ENCODE assay signal across 19 cellular contexts in the genomic region with DNA sequence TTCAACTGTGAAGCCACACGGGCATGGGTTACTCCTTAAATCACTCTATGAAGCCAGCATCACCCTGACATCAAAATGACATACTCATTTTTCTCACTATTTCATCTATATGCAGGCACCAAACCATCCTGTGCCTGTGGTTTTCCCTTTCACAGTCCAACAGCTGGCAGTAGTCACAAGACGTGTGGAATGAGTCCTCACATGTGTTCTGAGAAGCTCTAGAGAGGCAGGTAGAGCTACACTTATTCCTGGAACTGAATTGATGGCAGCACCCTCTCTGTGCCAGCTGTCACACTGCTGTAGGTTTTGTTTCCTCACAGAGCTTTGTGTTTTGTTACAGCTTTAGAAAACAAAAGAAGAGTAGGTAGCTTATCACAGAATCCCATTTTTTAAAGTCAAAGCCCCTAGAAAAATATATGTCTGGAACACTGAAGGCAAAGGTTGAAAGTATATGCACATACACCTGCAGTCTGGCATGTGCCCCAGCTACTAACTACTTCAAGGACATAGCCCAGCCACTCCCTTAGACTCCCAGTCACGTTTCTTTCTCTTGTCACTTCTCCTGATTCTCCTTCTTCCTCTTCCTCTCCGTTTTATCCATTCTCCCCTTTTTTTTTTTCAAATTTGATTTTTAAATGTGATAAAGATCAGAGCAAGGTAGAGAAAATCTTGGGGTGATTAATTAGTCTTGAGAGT.
DNase-seq lines count a peak whose midpoint lies in the region; ATAC-seq and TF ChIP-seq lines count a peak whose summit lies in the region.
"Had no signal": no experiment of that assay in that cellular context is flagged by ENCODE, and none has a peak within 500 bp of the region (broad histone marks: within the 10 kb centered on the region; RNA-seq: fewer than 3 reads in every experiment).

No MANE protein-coding gene starts in this region.

- H3K4me1 Mint-ChIP-seq in activated naive CD4-positive, alpha-beta T cell treated with anti-CD3 and anti-CD28 coated beads, Interleukin-2, amount 10 ng/mL, durations not matched to agents 7 days and 5 days = peaks cover 10% of the 10 kb centered on the region
- no peaks in the 10 kb centered on the region for H3K4me1 Mint-ChIP-seq in activated CD4-positive, alpha-beta memory T cell treated with anti-CD3 and anti-CD28 coated beads for 36 hours (ENCODE audit: low read depth)
- H3K4me1 Mint-ChIP-seq: CD8-positive, alpha-beta memory T cell had no signal

- peaks cover 0 to 9% (median 0%) of the 10 kb centered on the region in 4 donors for H3K4me1 ChIP-seq in transverse colon
- H3K4me1 ChIP-seq: heart left ventricle, vagina had no signal

- peak; percentile 22 for DNase-seq in activated naive CD4-positive, alpha-beta T cell treated with anti-CD3 and anti-CD28 coated beads, Interleukin-2, amount 10 ng/mL, durations not matched to agents 7 days and 5 days
- no peak for DNase-seq in activated naive CD4-positive, alpha-beta T cell treated with anti-CD3 and anti-CD28 coated beads, Interleukin-2, amount 50 U/mL, for 16 hours
- peak; percentile 24 for DNase-seq in activated CD4-positive, alpha-beta memory T cell treated with anti-CD3 and anti-CD28 coated beads for 36 hours
- DNase-seq in transverse colon (no peak), AML-193 (lab: John Stamatoyannopoulos, UW) (no peak), inferior parietal cortex (ENCODE audit: extremely low spot score) (no peak), foreskin fibroblast (no peak)
- DNase-seq: activated naive CD4-positive, alpha-beta T cell treated with Interleukin-2 at 50 U/mL for 16 hours; CD8-positive, alpha-beta memory T cell; heart left ventricle; mesendoderm; MV-4-11; NCI-H2029 treated with DMSO at 0.1 percent for 48 hours; NCI-H526 treated with DMSO at 0.1 percent for 48 hours; OCI-M1; stimulated activated CD4-positive, alpha-beta T cell treated with anti-CD3 and anti-CD28 coated beads, Interleukin-2, amount 100 ng/mL, for 48 hours; substantia nigra had no signal

- TF ChIP-seq CTCF in transverse colon (IDR thresholded peaks at IDR 0.05) (no peak), foreskin fibroblast (IDR thresholded peaks at IDR 0.05; ENCODE audit: low read depth, low read length) (no peak)

- no peaks in the 10 kb centered on the region for H3K36me3 ChIP-seq in transverse colon
- H3K36me3 ChIP-seq: heart left ventricle, vagina had no signal

- no peaks in the 10 kb centered on the region for H3K27me3 ChIP-seq in transverse colon
- H3K27me3 ChIP-seq: heart left ventricle, vagina had no signal

- ATAC-seq in HG02759 (IDR thresholded peaks at IDR 0.05; ENCODE audit: unreplicated experiment) = peak; percentile 66
- ATAC-seq: heart left ventricle had no signal

- no peak for TF ChIP-seq EP300 in transverse colon (IDR thresholded peaks at IDR 0.05; ENCODE audit: low read depth)

- H3K4me3 Mint-ChIP-seq in activated naive CD4-positive, alpha-beta T cell treated with anti-CD3 and anti-CD28 coated beads, Interleukin-2, amount 10 ng/mL, durations not matched to agents 7 days and 5 days = no peak overlapping the region
- no peak overlapping the region for H3K4me3 Mint-ChIP-seq in activated CD4-positive, alpha-beta memory T cell treated with anti-CD3 and anti-CD28 coated beads for 36 hours
- H3K4me3 Mint-ChIP-seq: CD8-positive, alpha-beta memory T cell had no signal

- POLR2A ChIA-PET in activated CD4-positive, alpha-beta memory T cell treated with anti-CD3 and anti-CD28 coated beads for 36 hours (lab: Charles Lee) = no interaction called here

- CTCF ChIA-PET in activated naive CD4-positive, alpha-beta T cell treated with anti-CD3 and anti-CD28 coated beads, Interleukin-2, amount 10 ng/mL, durations not matched to agents 7 days and 5 days (lab: Charles Lee) = no interaction called here
- CTCF ChIA-PET in activated CD4-positive, alpha-beta memory T cell treated with anti-CD3 and anti-CD28 coated beads for 36 hours (lab: Charles Lee) = interaction anchor here (0.6 kb wide), 1 partner anchor 59 kb away, joined by 3 read pairs; no protein-coding TSS in a partner anchor

- H3K4me3 ChIP-seq in transverse colon (no peak overlapping the region), foreskin fibroblast (ENCODE audit: low read depth in 1 of 2, low read length in 2 of 2) (no peak overlapping the region)
- H3K4me3 ChIP-seq: heart left ventricle, vagina had no signal

- H3K27me3 Mint-ChIP-seq in activated naive CD4-positive, alpha-beta T cell treated with anti-CD3 and anti-CD28 coated beads, Interleukin-2, amount 10 ng/mL, durations not matched to agents 7 days and 5 days = no peaks in the 10 kb centered on the region
- H3K27me3 Mint-ChIP-seq in activated CD4-positive, alpha-beta memory T cell treated with anti-CD3 and anti-CD28 coated beads for 36 hours = no peaks in the 10 kb centered on the region
- H3K27me3 Mint-ChIP-seq: CD8-positive, alpha-beta memory T cell had no signal

- H3K9me3 ChIP-seq in transverse colon = peaks cover 11 to 14% of the 10 kb centered on the region in 2 donors

- WGBS in transverse colon (ENCODE audit: low coverage in 1 of 2), 2 donors = 35 to 36% methylated on average over 4 of the region's 4 CpGs

- intact Hi-C loops in activated CD4-positive, alpha-beta memory T cell treated with anti-CD3 and anti-CD28 coated beads for 36 hours (cut with micrococcal nuclease) = no loop called here
- intact Hi-C loops in transverse colon (cut with DNase I; ENCODE audit: low total_unique reads) = no loop called here

- in situ Hi-C loops in transverse colon (cut with MboI; ENCODE audit: low pct_ligation_motif_present in 1 of 4, low pct_unique_long_range_greater_than_20kb in 1 of 4, low sequenced_read_pairs in 3 of 4) = loop anchor here in 2 of 4 donors (25.0 kb wide), 1 partner anchor 713 kb away; no protein-coding TSS in a partner anchor

- peaks cover 20% of the 10 kb centered on the region for H3K9me3 Mint-ChIP-seq in activated naive CD4-positive, alpha-beta T cell treated with anti-CD3 and anti-CD28 coated beads, Interleukin-2, amount 10 ng/mL, durations not matched to agents 7 days and 5 days
- H3K9me3 Mint-ChIP-seq in activated CD4-positive, alpha-beta memory T cell treated with anti-CD3 and anti-CD28 coated beads for 36 hours = peaks cover 24% of the 10 kb centered on the region

- TF ChIP-seq POLR2A in transverse colon (IDR thresholded peaks at IDR 0.05) = no peak

- H3K36me3 Mint-ChIP-seq in activated naive CD4-positive, alpha-beta T cell treated with anti-CD3 and anti-CD28 coated beads, Interleukin-2, amount 10 ng/mL, durations not matched to agents 7 days and 5 days = peaks cover 1% of the 10 kb centered on the region
- H3K36me3 Mint-ChIP-seq in activated CD4-positive, alpha-beta memory T cell treated with anti-CD3 and anti-CD28 coated beads for 36 hours = peaks cover 7% of the 10 kb centered on the region

- peak overlapping the region in 3 of 4 donors; percentile 42 to 51 (median 51) for H3K27ac ChIP-seq in transverse colon
- H3K27ac ChIP-seq: heart left ventricle, vagina had no signal

- H3K27ac Mint-ChIP-seq in activated naive CD4-positive, alpha-beta T cell treated with anti-CD3 and anti-CD28 coated beads, Interleukin-2, amount 10 ng/mL, durations not matched to agents 7 days and 5 days = no peak overlapping the region
- no peak overlapping the region for H3K27ac Mint-ChIP-seq in activated CD4-positive, alpha-beta memory T cell treated with anti-CD3 and anti-CD28 coated beads for 36 hours
- H3K27ac Mint-ChIP-seq: CD8-positive, alpha-beta memory T cell had no signal

Comparison
In these comparisons a context has a peak if more than half of its experiments do, and no peak if none do; other contexts are left out.
1. DNase-seq: peak in activated naive CD4-positive, alpha-beta T cell treated with anti-CD3 and anti-CD28 coated beads, Interleukin-2, amount 10 ng/mL, durations not matched to agents 7 days and 5 days (single experiment) and activated CD4-positive, alpha-beta memory T cell treated with anti-CD3 and anti-CD28 coated beads for 36 hours (single experiment); none in activated naive CD4-positive, alpha-beta T cell treated with anti-CD3 and anti-CD28 coated beads, Interleukin-2, amount 50 U/mL, for 16 hours (single experiment), transverse colon (single experiment), AML-193 (0 of 2), inferior parietal cortex (single experiment) and foreskin fibroblast (0 of 2).